13 cellular contexts compared by ENCODE assay signal in the genomic region with DNA sequence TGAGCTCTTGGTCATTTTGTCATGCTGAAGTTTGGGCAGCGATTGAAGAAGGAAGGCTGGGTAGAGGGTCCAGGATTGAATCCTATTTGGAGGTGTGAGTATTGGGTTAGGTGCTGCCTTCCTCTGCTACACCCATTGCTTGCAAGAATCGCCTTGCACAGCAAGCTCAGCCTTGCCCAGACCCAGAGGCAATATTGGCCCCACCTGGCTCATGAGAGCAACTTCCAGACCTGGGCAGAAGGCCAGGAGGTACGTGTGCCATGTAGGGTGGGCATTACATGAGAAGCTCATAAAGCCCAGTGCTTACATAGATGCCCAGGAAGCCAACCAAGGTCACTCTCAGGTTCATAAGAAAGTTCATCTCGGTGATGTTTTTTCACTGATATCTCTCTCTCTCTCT.
"Had no signal": no experiment of that assay in that cellular context is flagged by ENCODE, and none has a peak within 500 bp of the region (broad histone marks: within the 10 kb centered on the region; RNA-seq: fewer than 3 reads in every experiment).

No MANE protein-coding gene starts in this region.

- H3K27me3 Mint-ChIP-seq: activated CD8-positive, alpha-beta T cell treated with anti-CD3 and anti-CD28 coated beads for 36 hours; T-cell had no signal

- H3K4me3 Mint-ChIP-seq: activated CD8-positive, alpha-beta T cell treated with anti-CD3 and anti-CD28 coated beads for 36 hours; T-cell had no signal

- H3K4me1 Mint-ChIP-seq: T-cell had no signal

- H3K36me3 ChIP-seq: heart left ventricle, right lobe of liver, upper lobe of right lung had no signal

- H3K27ac ChIP-seq: heart left ventricle, right lobe of liver, upper lobe of right lung had no signal

- H3K27me3 ChIP-seq: heart left ventricle, right lobe of liver, upper lobe of right lung had no signal

- H3K4me1 ChIP-seq: heart left ventricle, right lobe of liver, upper lobe of right lung had no signal

- H3K27ac Mint-ChIP-seq: activated CD8-positive, alpha-beta T cell treated with anti-CD3 and anti-CD28 coated beads for 36 hours; T-cell had no signal

- H3K4me3 ChIP-seq: heart left ventricle, right lobe of liver, upper lobe of right lung had no signal

- DNase-seq: activated CD4-positive, alpha-beta T cell treated with anti-CD3 and anti-CD28 coated beads for 4 hours; activated CD8-positive, alpha-beta memory T cell treated with anti-CD3 and anti-CD28 coated beads, Interleukin-2, amount 50 U/mL, for 48 hours; activated CD8-positive, alpha-beta T cell treated with anti-CD3 and anti-CD28 coated beads for 36 hours; aorta; heart left ventricle; kidney; left ventricle myocardium superior; right lobe of liver; stimulated activated CD4-positive, alpha-beta T cell treated with anti-CD3 and anti-CD28 coated beads, Interleukin-2, amount 100 ng/mL, for 24 hours; stimulated activated naive CD4-positive, alpha-beta T cell treated with Interleukin-2 at 50 U/mL for 16 hours; T-cell; T1000; upper lobe of right lung had no signal

- H3K36me3 Mint-ChIP-seq: T-cell had no signal

- H3K9me3 ChIP-seq: heart left ventricle, right lobe of liver, upper lobe of right lung had no signal

- H3K9me3 Mint-ChIP-seq: activated CD8-positive, alpha-beta T cell treated with anti-CD3 and anti-CD28 coated beads for 36 hours; T-cell had no signal
